ENCODE assay signal across 1 cellular context in genomic region chrX:118182050-118182449, GRCh38.
TF ChIP-seq lines count a peak whose summit lies in the region.

No MANE protein-coding gene starts in this region.

TF ChIP-seq in IMR-90, 13 proteins besides CTCF, POLR2A, EP300 and RAD21 (continued from another document):
- TF ChIP-seq CHD1 (IDR thresholded peaks at IDR 0.05; ENCODE audit: low read depth, low read length) (no peak), ELK1 (IDR thresholded peaks at IDR 0.05; ENCODE audit: borderline replicate concordance, low read depth, low read length) (no peak), NFE2L2 (IDR thresholded peaks at IDR 0.05; ENCODE audit: low read depth, low read length) (no peak), MXI1 (IDR thresholded peaks at IDR 0.05; ENCODE audit: borderline replicate concordance, low read depth, low read length) (no peak), RCOR1 (IDR thresholded peaks at IDR 0.05; ENCODE audit: insufficient replicate concordance, low read length) (no peak), MAFK (IDR thresholded peaks at IDR 0.05; ENCODE audit: low read depth, low read length) (no peak), BHLHE40 (IDR thresholded peaks at IDR 0.05; ENCODE audit: low read depth, low read length) (no peak), RFX5 (IDR thresholded peaks at IDR 0.05; ENCODE audit: low read depth, low read length) (no peak), MAZ (IDR thresholded peaks at IDR 0.05; ENCODE audit: borderline replicate concordance, low read depth, low read length) (no peak), FOS (IDR thresholded peaks at IDR 0.05; ENCODE audit: low read depth, low read length) (no peak), CEBPB (IDR thresholded peaks at IDR 0.05; ENCODE audit: low read depth, low read length) (no peak)
